ENCODE assay signal across 1 cellular context in genomic region chr1:37807555-37808368, GRCh38.
TF ChIP-seq lines count a peak whose summit lies in the region.

Gene C1orf122 (plus strand): TSS chr1:37807790. CDS start chr1:37808405, 615 bp downstream.
Gene YRDC (minus strand): TSS chr1:37808208. CDS start chr1:37808180, 28 bp downstream.

TF ChIP-seq in K562, 482 proteins besides CTCF, POLR2A, EP300 and RAD21 (continued from another document and continues in another):
- TF ChIP-seq KDM5B (IDR thresholded peaks at IDR 0.05; ENCODE audit: insufficient replicate concordance, low read depth, low read length), result peak; percentile 83
- TF ChIP-seq, protein P1, sequence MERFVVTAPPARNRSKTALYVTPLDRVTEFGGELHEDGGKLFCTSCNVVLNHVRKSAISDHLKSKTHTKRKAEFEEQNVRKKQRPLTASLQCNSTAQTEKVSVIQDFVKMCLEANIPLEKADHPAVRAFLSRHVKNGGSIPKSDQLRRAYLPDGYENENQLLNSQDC (CRISPR knock-in tag; IDR thresholded peaks at IDR 0.05), result no peak
- TF ChIP-seq NCOA6 (IDR thresholded peaks at IDR 0.05), result no peak
- TF ChIP-seq ZNF584 (CRISPR knock-in tag; IDR thresholded peaks at IDR 0.05; ENCODE audit: low read depth), result no peak
- TF ChIP-seq, protein P2, sequence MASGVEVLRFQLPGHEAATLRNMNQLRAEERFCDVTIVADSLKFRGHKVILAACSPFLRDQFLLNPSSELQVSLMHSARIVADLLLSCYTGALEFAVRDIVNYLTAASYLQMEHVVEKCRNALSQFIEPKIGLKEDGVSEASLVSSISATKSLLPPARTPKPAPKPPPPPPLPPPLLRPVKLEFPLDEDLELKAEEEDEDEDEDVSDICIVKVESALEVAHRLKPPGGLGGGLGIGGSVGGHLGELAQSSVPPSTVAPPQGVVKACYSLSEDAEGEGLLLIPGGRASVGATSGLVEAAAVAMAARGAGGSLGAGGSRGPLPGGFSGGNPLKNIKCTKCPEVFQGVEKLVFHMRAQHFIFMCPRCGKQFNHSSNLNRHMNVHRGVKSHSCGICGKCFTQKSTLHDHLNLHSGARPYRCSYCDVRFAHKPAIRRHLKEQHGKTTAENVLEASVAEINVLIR (CRISPR knock-in tag; IDR thresholded peaks at IDR 0.05), result peak; percentile 85
- no peak for TF ChIP-seq NBN (IDR thresholded peaks at IDR 0.05; ENCODE audit: low read depth)
- TF ChIP-seq CLOCK (CRISPR knock-in tag; IDR thresholded peaks at IDR 0.05; ENCODE audit: borderline replicate concordance), result no peak
- peak; percentile 97 for TF ChIP-seq ZBTB40 (IDR thresholded peaks at IDR 0.05)
- TF ChIP-seq ZBTB40 (CRISPR knock-in tag; IDR thresholded peaks at IDR 0.05), result no peak
- peak; percentile 67 for TF ChIP-seq C11orf30 (IDR thresholded peaks at IDR 0.05; ENCODE audit: low read depth)
- no peak for TF ChIP-seq ZNF551 (CRISPR knock-in tag; IDR thresholded peaks at IDR 0.05)
- no peak for TF ChIP-seq TCF7L2 (IDR thresholded peaks at IDR 0.05; ENCODE audit: low read depth, low read length)
- no peak for TF ChIP-seq PHTF2 (CRISPR knock-in tag; IDR thresholded peaks at IDR 0.05)
- no peak for TF ChIP-seq KDM1A (IDR thresholded peaks at IDR 0.05)
- TF ChIP-seq MYNN (IDR thresholded peaks at IDR 0.05), result no peak
- 0 out of 2 replicates have a peak, but pooled peaks have one; percentile 18 for TF ChIP-seq MYNN (CRISPR knock-in tag; IDR thresholded peaks at IDR 0.05)
- no peak for TF ChIP-seq ZNF277 (CRISPR knock-in tag; IDR thresholded peaks at IDR 0.05; ENCODE audit: borderline replicate concordance)
- TF ChIP-seq FOXK2 (conservative IDR thresholded peaks at IDR 0.05 in 1 of 2, IDR thresholded peaks at IDR 0.05 in 1 of 2; ENCODE audit: low read depth in 2 of 2), result peak in 1 of 2 experiments; percentile 40; a peak in 1 of 4 replicates
- 0 out of 4 replicates have a peak, but pooled peaks of 1 of the 2 experiments have one; percentile 26 for TF ChIP-seq TRIM24 (IDR thresholded peaks at IDR 0.05)
- TF ChIP-seq MAFF (IDR thresholded peaks at IDR 0.05; ENCODE audit: low read length), result no peak
- no peak for TF ChIP-seq TSHZ1 (CRISPR knock-in tag; IDR thresholded peaks at IDR 0.05)
- TF ChIP-seq FUS (optimal IDR thresholded peaks at IDR 0.05; ENCODE audit: low read depth, low read length), result peak; percentile 36
- TF ChIP-seq HCFC1 (IDR thresholded peaks at IDR 0.05; ENCODE audit: low read depth, low read length), result peak; percentile 72
- peak; percentile 77 for TF ChIP-seq ZFX (CRISPR knock-in tag; IDR thresholded peaks at IDR 0.05)
- no peak for TF ChIP-seq ZNF232 (CRISPR knock-in tag; IDR thresholded peaks at IDR 0.05)
- peak; percentile 67 for TF ChIP-seq CCNT2 (IDR thresholded peaks at IDR 0.05; ENCODE audit: borderline replicate concordance, extremely low read depth, insufficient read length, low read depth, low read length)
- peak; percentile 24; the same call in 1 of the 2 replicates for TF ChIP-seq PKNOX1 (IDR thresholded peaks at IDR 0.05)
- TF ChIP-seq CREB1 (IDR thresholded peaks at IDR 0.05), result peak; percentile 88
- TF ChIP-seq CREB1 (CRISPR knock-in tag; IDR thresholded peaks at IDR 0.05), result peak; percentile 87
- TF ChIP-seq MXI1 (IDR thresholded peaks at IDR 0.05; ENCODE audit: low read depth, low read length), result peak; percentile 66; the same call in 1 of the 2 replicates
- no peak for TF ChIP-seq SMARCA5 (IDR thresholded peaks at IDR 0.05)
- TF ChIP-seq MYBL2 (IDR thresholded peaks at IDR 0.05; ENCODE audit: low read depth), result no peak
- no peak for TF ChIP-seq MYBL2 (CRISPR knock-in tag; IDR thresholded peaks at IDR 0.05; ENCODE audit: borderline replicate concordance)
- peak; percentile 72; the same call in 1 of the 2 replicates for TF ChIP-seq SP1 (CRISPR knock-in tag; IDR thresholded peaks at IDR 0.05)
- TF ChIP-seq GATAD2B (IDR thresholded peaks at IDR 0.05; ENCODE audit: borderline replicate concordance), result peak; percentile 95
- peak; percentile 96 for TF ChIP-seq ELF2 (CRISPR knock-in tag; IDR thresholded peaks at IDR 0.05)
- no peak for TF ChIP-seq ZNF780A (CRISPR knock-in tag; IDR thresholded peaks at IDR 0.05)
- TF ChIP-seq EHMT2 (IDR thresholded peaks at IDR 0.05), result no peak
- TF ChIP-seq PML (IDR thresholded peaks at IDR 0.05; ENCODE audit: low read length), result peak; percentile 40; the same call in 1 of the 2 replicates
- TF ChIP-seq BRF1 (IDR thresholded peaks at IDR 0.05; ENCODE audit: borderline replicate concordance, extremely low read depth, insufficient read length), result no peak
- no peak for TF ChIP-seq POLR3G (IDR thresholded peaks at IDR 0.05; ENCODE audit: extremely low read depth, insufficient read length, insufficient replicate concordance)
- no peak for TF ChIP-seq MCM5 (IDR thresholded peaks at IDR 0.05; ENCODE audit: low read depth)
- TF ChIP-seq, protein P3, sequence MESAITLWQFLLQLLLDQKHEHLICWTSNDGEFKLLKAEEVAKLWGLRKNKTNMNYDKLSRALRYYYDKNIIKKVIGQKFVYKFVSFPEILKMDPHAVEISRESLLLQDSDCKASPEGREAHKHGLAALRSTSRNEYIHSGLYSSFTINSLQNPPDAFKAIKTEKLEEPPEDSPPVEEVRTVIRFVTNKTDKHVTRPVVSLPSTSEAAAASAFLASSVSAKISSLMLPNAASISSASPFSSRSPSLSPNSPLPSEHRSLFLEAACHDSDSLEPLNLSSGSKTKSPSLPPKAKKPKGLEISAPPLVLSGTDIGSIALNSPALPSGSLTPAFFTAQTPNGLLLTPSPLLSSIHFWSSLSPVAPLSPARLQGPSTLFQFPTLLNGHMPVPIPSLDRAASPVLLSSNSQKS (CRISPR knock-in tag; IDR thresholded peaks at IDR 0.05), result no peak
- TF ChIP-seq DMBX1 (CRISPR knock-in tag; IDR thresholded peaks at IDR 0.05; ENCODE audit: borderline replicate concordance), result no peak
